In the genomic region with DNA sequence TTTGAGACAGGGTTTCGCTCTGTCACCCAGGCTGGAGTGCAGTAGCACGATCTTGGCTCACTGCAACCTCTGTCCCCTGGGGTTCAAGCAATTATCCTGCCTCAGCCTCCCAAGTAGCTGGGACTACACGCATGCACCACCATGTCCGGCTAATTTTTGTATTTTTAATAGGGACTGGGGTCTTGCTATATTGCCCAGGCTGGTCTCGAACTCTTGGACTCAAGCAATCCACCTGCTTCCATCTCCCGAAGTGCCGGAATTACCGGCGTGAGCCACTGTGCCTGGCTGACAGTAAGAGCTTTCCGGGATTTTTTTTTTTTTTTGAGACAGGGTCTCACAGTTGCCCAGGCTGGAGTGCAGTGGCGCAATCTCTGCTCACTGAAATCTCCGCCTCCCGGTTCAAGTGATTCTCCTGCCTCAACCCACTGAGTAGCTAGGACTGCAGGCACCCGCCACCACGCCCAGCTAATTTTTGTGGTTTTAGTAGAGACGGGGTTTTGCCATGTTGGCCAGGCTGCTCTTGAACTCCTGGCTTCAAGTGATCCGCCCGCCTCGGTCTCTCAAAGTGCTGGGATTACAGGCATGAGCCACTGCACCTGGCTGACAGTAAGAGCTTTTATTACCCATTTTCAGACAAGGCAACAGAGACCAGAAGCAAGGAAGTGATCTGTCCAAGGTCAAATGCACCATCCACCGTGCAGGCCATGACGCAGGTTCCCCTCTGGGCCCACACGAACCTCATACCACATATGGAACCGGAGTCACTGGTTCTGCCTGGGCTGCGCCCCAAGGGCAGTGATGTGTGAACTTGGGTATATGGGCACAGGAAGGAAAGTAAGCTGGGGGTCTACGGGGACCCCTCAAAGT, we compare ENCODE assay signal across 10 cellular contexts. TPM values are rescaled to one million over a fixed set of nuclear protein-coding genes. Genes with fewer than 3 reads are reported as not detected.
DNase-seq lines count a peak whose midpoint lies in the region; ATAC-seq and TF ChIP-seq lines count a peak whose summit lies in the region.
"Had no signal": no experiment of that assay in that cellular context is flagged by ENCODE, and none has a peak within 500 bp of the region (broad histone marks: within the 10 kb centered on the region; RNA-seq: fewer than 3 reads in every experiment).

No MANE protein-coding gene starts in this region.

- 92% methylated on average over 25 of the region's 25 CpGs for WGBS in heart right ventricle, 2 donors
- WGBS in transverse colon (ENCODE audit: low coverage in 1 of 2), 2 donors, result 81 to 100% methylated on average over 2 to 25 of the region's 25 CpGs

- in situ Hi-C loops in transverse colon (cut with MboI; ENCODE audit: low pct_ligation_motif_present in 1 of 4, low pct_unique_long_range_greater_than_20kb in 1 of 4, low sequenced_read_pairs in 3 of 4), result no loop called here

- TF ChIP-seq POLR2A in transverse colon (IDR thresholded peaks at IDR 0.05), result no peak

- DNase-seq in heart right ventricle, result no peak
- DNase-seq in cardiac septum (ENCODE audit: low spot score), result no peak
- DNase-seq in T-helper 22 cell (ENCODE audit: low read depth), result peak; percentile 51
- DNase-seq in transverse colon, result no peak
- DNase-seq in ascending aorta (ENCODE audit: low spot score in 2 of 2), result no peak
- DNase-seq in NK-92 treated with Interleukin-12 subunit alpha and Interleukin-12 subunit beta, amount 100 ng/mL, for 24 hours (lab: John Stamatoyannopoulos, UW), result no peak
- no peak for DNase-seq in foreskin keratinocyte

- H3K9ac ChIP-seq in iPS-18a (ENCODE audit: low read length), result peak overlapping the region; percentile 52

- H3K4me3 ChIP-seq in heart right ventricle (no peak overlapping the region), iPS-18a (ENCODE audit: low read length) (no peak overlapping the region), transverse colon (no peak overlapping the region), ascending aorta (no peak overlapping the region)

- no peak for TF ChIP-seq CTCF in heart right ventricle (IDR thresholded peaks at IDR 0.05)
- no peak for TF ChIP-seq CTCF in transverse colon (IDR thresholded peaks at IDR 0.05)
- TF ChIP-seq CTCF in ascending aorta (IDR thresholded peaks at IDR 0.05), result no peak
- TF ChIP-seq CTCF in foreskin keratinocyte (conservative IDR thresholded peaks at IDR 0.05), result no peak

- no peak for TF ChIP-seq EP300 in transverse colon (IDR thresholded peaks at IDR 0.05; ENCODE audit: low read depth)

- H3K9me3 ChIP-seq in heart right ventricle (no peaks in the 10 kb centered on the region), iPS-18a (ENCODE audit: control insufficient read depth, low read depth, low read length) (no peaks in the 10 kb centered on the region), transverse colon (no peaks in the 10 kb centered on the region), ascending aorta (no peaks in the 10 kb centered on the region)

- H3K4me1 ChIP-seq in heart right ventricle (peaks cover 6 to 42% (median 34%) of the 10 kb centered on the region in 9 donors), iPS-18a (ENCODE audit: control insufficient read depth, low read depth, low read length) (peaks cover 27% of the 10 kb centered on the region), transverse colon (peaks cover 10 to 21% (median 16%) of the 10 kb centered on the region in 4 donors), ascending aorta (peaks cover 8 to 12% of the 10 kb centered on the region in 2 donors), foreskin keratinocyte (peaks cover 15% of the 10 kb centered on the region)

- peak overlapping the region in 6 of 10 donors; percentile 85 to 98 (median 92) for H3K27ac ChIP-seq in heart right ventricle
- peak overlapping the region; percentile 80 for H3K27ac ChIP-seq in iPS-18a (ENCODE audit: low read length)
- H3K27ac ChIP-seq in transverse colon, result peak overlapping the region in 3 of 4 donors; percentile 73 to 84 (median 81)
- no peak overlapping the region for H3K27ac ChIP-seq in ascending aorta
- no peak overlapping the region for H3K27ac ChIP-seq in foreskin keratinocyte

- H3K27me3 ChIP-seq in heart right ventricle (no peaks in the 10 kb centered on the region), iPS-18a (ENCODE audit: control insufficient read depth, insufficient read depth, low read length) (no peaks in the 10 kb centered on the region), transverse colon (no peaks in the 10 kb centered on the region), ascending aorta (no peaks in the 10 kb centered on the region), foreskin keratinocyte (no peaks in the 10 kb centered on the region)

- intact Hi-C loops in heart right ventricle (cut with DNase I) (no loop called here), cardiac septum (cut with DNase I) (no loop called here), transverse colon (cut with DNase I; ENCODE audit: low total_unique reads) (no loop called here), ascending aorta (cut with DNase I) (no loop called here)

- peaks cover 0 to 30% (median 0%) of the 10 kb centered on the region in 9 donors for H3K36me3 ChIP-seq in heart right ventricle
- no peaks in the 10 kb centered on the region for H3K36me3 ChIP-seq in iPS-18a (ENCODE audit: control insufficient read depth, low read depth, low read length)
- H3K36me3 ChIP-seq in transverse colon, result no peaks in the 10 kb centered on the region
- H3K36me3 ChIP-seq in ascending aorta, result peaks cover 0 to 6% of the 10 kb centered on the region in 2 donors

- ATAC-seq in heart right ventricle, result no peak
- ATAC-seq in foreskin keratinocyte, result no peak

RNA-seq across cellular contexts. Expression of a gene that starts 21.0 kb away (rescaled TPM):
- 10 to 100 TPM; 10.4 to 15.8 (median 12.0) TPM for total RNA-seq in heart right ventricle
- polyA plus RNA-seq in heart right ventricle, result 1 to 10 TPM; 2.7 to 5.9 TPM
- total RNA-seq in cardiac septum, result 13.4 TPM
- 1 to 10 TPM; 3.7 to 9.0 (median 8.1) TPM for total RNA-seq in transverse colon
- total RNA-seq in ascending aorta, result 3.3 TPM
- 4.2 and 4.6 TPM in 2 replicates for total RNA-seq in foreskin keratinocyte
- polyA plus RNA-seq in foreskin keratinocyte, result 3.2 and 3.7 TPM in 2 replicates

RNA-seq across cellular contexts. Expression of a gene that starts 32.8 kb away (rescaled TPM):
- total RNA-seq in heart right ventricle (10 to 100 TPM; 15.5 to 21.2 (median 17.8) TPM), cardiac septum (17.0 TPM), transverse colon (10 to 100 TPM; 26.2 to 61.7 (median 35.8) TPM), ascending aorta (35.0 TPM), foreskin keratinocyte (32.6 and 33.9 TPM in 2 replicates)
- polyA plus RNA-seq in heart right ventricle (10 to 100 TPM; 26.8 to 50.0 TPM), foreskin keratinocyte (37.1 and 42.8 TPM in 2 replicates)

RNA-seq across cellular contexts. Expression of a gene that starts 42.8 kb away (rescaled TPM):
- total RNA-seq in heart right ventricle (not detected), cardiac septum (not detected), transverse colon (not detected), ascending aorta (not detected), foreskin keratinocyte (not detected in 2 replicates)
- polyA plus RNA-seq in heart right ventricle (not detected), foreskin keratinocyte (not detected in 2 replicates)
- total RNA-seq: posterior vena cava, RPMI7951 had no signal

RNA-seq across cellular contexts. Expression of a gene that starts 46.5 kb away (rescaled TPM):
- total RNA-seq in heart right ventricle, result 1 to 10 TPM; 2.4 to 7.6 (median 3.4) TPM
- polyA plus RNA-seq in heart right ventricle, result 1 to 10 TPM; 4.6 to 5.9 TPM
- 3.0 TPM for total RNA-seq in cardiac septum
- 1 to 10 TPM in 3 of 4 donors, under 1 TPM in 1; 0.37 to 2.1 (median 1.5) TPM for total RNA-seq in transverse colon
- 4.2 TPM for total RNA-seq in ascending aorta
- total RNA-seq in foreskin keratinocyte, result 7.8 and 8.3 TPM in 2 replicates
- polyA plus RNA-seq in foreskin keratinocyte, result 6.5 and 6.7 TPM in 2 replicates

RNA-seq across cellular contexts. Expression of a gene that starts 46.9 kb away (rescaled TPM):
- total RNA-seq in heart right ventricle (1 to 10 TPM in 7 of 10 donors, under 1 TPM in 3; 0.76 to 6.2 (median 1.8) TPM), cardiac septum (3.5 TPM), transverse colon (10 to 100 TPM in 1 of 4 donors, 1 to 10 TPM in 3; 3.0 to 15.3 (median 3.2) TPM), ascending aorta (12.9 TPM), foreskin keratinocyte (0.28 and 0.44 TPM in 2 replicates)
- polyA plus RNA-seq in heart right ventricle (1 to 10 TPM in 1 of 2 donors, under 1 TPM in 1; 0.90 to 2.3 TPM), foreskin keratinocyte (0.39 and 0.99 TPM in 2 replicates)

Comparison
In these comparisons a context has a peak if more than half of its experiments do, and no peak if none do; other contexts are left out.
1. H3K27ac ChIP-seq: peak in heart right ventricle (6 of 10), iPS-18a (single experiment) and transverse colon (3 of 4); none in ascending aorta (0 of 2) and foreskin keratinocyte (single experiment).